Comparison of ENCODE assay signal across 39 cellular contexts in the genomic region with DNA sequence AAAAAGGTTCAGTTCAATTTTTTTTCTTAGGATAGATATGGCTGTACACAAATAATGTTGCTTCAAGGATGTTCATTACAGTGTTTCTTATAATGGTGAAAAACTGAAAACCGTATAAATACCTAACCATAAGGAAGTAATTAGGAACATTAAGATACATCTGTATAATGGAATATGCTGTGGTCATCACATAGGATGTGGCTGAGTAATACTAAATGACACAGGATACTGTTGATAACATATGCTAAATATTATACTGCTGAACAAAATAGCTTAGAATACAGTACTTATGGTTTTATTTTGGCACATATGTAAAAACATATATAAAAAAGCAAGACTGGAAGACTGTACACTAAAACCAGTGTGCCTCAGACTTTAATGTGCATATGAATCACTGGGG. TPM values are rescaled to one million over a fixed set of nuclear protein-coding genes. Genes with fewer than 3 reads are reported as not detected.
"Had no signal": no experiment of that assay in that cellular context is flagged by ENCODE, and none has a peak within 500 bp of the region (broad histone marks: within the 10 kb centered on the region; RNA-seq: fewer than 3 reads in every experiment).

No MANE protein-coding gene starts in this region.

- H3K36me3 ChIP-seq: ascending aorta, cardiac muscle cell had no signal

- DNase-seq: activated B cell treated with CpG ODN at 0.5 μM for 24 hours; activated CD4-positive, alpha-beta T cell treated with anti-CD3 and anti-CD28 coated beads for 4 hours; activated CD4-positive, alpha-beta T cell treated with anti-CD3 and anti-CD28 coated beads, Interleukin-2, amount 10 ng/mL, durations not matched to agents 24 days and 14 days; activated CD4-positive, alpha-beta T cell treated with anti-CD3 and anti-CD28 coated beads, Interleukin-2, amount 50 U/mL, for 1 hour; activated CD4-positive, alpha-beta T cell treated with anti-CD3 and anti-CD28 coated beads, Interleukin-2, amount 50 U/mL, for 4 hours; activated CD4-positive, CD25-positive, alpha-beta regulatory T cell treated with anti-CD3 and anti-CD28 coated beads, Interleukin-2, amount 50 U/mL, for 72 hours; activated CD8-positive, alpha-beta memory T cell treated with anti-CD3 and anti-CD28 coated beads, Interleukin-2, amount 50 U/mL, for 4 hours; activated effector memory CD4-positive, alpha-beta T cell treated with Interleukin-2 at 50 U/mL for 16 hours; activated gamma-delta T cell; activated naive CD4-positive, alpha-beta T cell treated with Interleukin-2 at 50 U/mL for 16 hours; activated naive CD8-positive, alpha-beta T cell treated with anti-CD3 and anti-CD28 coated beads, Interleukin-2, amount 10 ng/mL, durations not matched to agents 7 days and 5 days; activated naive CD8-positive, alpha-beta T cell treated with anti-CD3 and anti-CD28 coated beads, Interleukin-2, amount 50 U/mL, for 24 hours; activated T-cell treated with anti-CD3 and anti-CD28 coated beads for 4 hours; activated T-cell treated with anti-CD3 and anti-CD28 coated beads, Interleukin-2, amount 50 U/mL, for 1 hour; activated T-cell treated with anti-CD3 and anti-CD28 coated beads, Interleukin-2, amount 50 U/mL, for 4 hours; amygdala; anterior cingulate cortex; caudate nucleus; cerebellar nuclear complex; T-cell; T-helper 17 cell; T-helper 9 cell had no signal

- H3K27ac ChIP-seq: ascending aorta, cardiac muscle cell, VCaP had no signal

- H3K4me1 Mint-ChIP-seq: activated B cell treated with CpG ODN at 0.5 μM for 24 hours; activated CD4-positive, alpha-beta T cell treated with anti-CD3 and anti-CD28 coated beads, Interleukin-2, amount 10 ng/mL, durations not matched to agents 24 days and 14 days; activated naive CD4-positive, alpha-beta T cell treated with anti-CD3 and anti-CD28 coated beads, Interleukin-2, amount 10 ng/mL, durations not matched to agents 7 days and 5 days; activated naive CD4-positive, alpha-beta T cell treated with anti-CD3 and anti-CD28 coated beads, Interleukin-2, amount 50 U/mL, for 24 hours; activated naive CD8-positive, alpha-beta T cell treated with anti-CD3 and anti-CD28 coated beads, Interleukin-2, amount 10 ng/mL, durations not matched to agents 7 days and 5 days; activated naive CD8-positive, alpha-beta T cell treated with anti-CD3 and anti-CD28 coated beads, Interleukin-2, amount 50 U/mL, for 24 hours; brain; central memory CD8-positive, alpha-beta T cell; T-cell; T-helper 17 cell had no signal

- H3K4me3 ChIP-seq: ascending aorta, cardiac muscle cell had no signal

- H3K27me3 Mint-ChIP-seq: activated B cell treated with CpG ODN at 0.5 μM for 24 hours; activated CD4-positive, alpha-beta memory T cell treated with anti-CD3 and anti-CD28 coated beads for 36 hours; activated CD4-positive, alpha-beta T cell treated with anti-CD3 and anti-CD28 coated beads, Interleukin-2, amount 10 ng/mL, durations not matched to agents 24 days and 14 days; activated naive CD4-positive, alpha-beta T cell treated with anti-CD3 and anti-CD28 coated beads, Interleukin-2, amount 10 ng/mL, durations not matched to agents 7 days and 5 days; activated naive CD4-positive, alpha-beta T cell treated with anti-CD3 and anti-CD28 coated beads, Interleukin-2, amount 50 U/mL, for 24 hours; activated naive CD8-positive, alpha-beta T cell; activated naive CD8-positive, alpha-beta T cell treated with anti-CD3 and anti-CD28 coated beads, Interleukin-2, amount 50 U/mL, for 24 hours; brain; central memory CD8-positive, alpha-beta T cell; T-cell had no signal

- H3K36me3 Mint-ChIP-seq: activated CD4-positive, alpha-beta memory T cell treated with anti-CD3 and anti-CD28 coated beads for 36 hours; activated naive CD4-positive, alpha-beta T cell treated with anti-CD3 and anti-CD28 coated beads, Interleukin-2, amount 10 ng/mL, durations not matched to agents 7 days and 5 days; activated naive CD4-positive, alpha-beta T cell treated with anti-CD3 and anti-CD28 coated beads, Interleukin-2, amount 50 U/mL, for 24 hours; activated naive CD8-positive, alpha-beta T cell treated with anti-CD3 and anti-CD28 coated beads, Interleukin-2, amount 10 ng/mL, durations not matched to agents 7 days and 5 days had no signal

- H3K4me3 Mint-ChIP-seq: activated B cell treated with CpG ODN at 0.5 μM for 24 hours; activated CD4-positive, alpha-beta memory T cell treated with anti-CD3 and anti-CD28 coated beads for 36 hours; activated CD4-positive, alpha-beta T cell treated with anti-CD3 and anti-CD28 coated beads, Interleukin-2, amount 10 ng/mL, durations not matched to agents 24 days and 14 days; activated naive CD4-positive, alpha-beta T cell treated with anti-CD3 and anti-CD28 coated beads, Interleukin-2, amount 10 ng/mL, durations not matched to agents 7 days and 5 days; activated naive CD4-positive, alpha-beta T cell treated with anti-CD3 and anti-CD28 coated beads, Interleukin-2, amount 50 U/mL, for 24 hours; activated naive CD8-positive, alpha-beta T cell; activated naive CD8-positive, alpha-beta T cell treated with anti-CD3 and anti-CD28 coated beads, Interleukin-2, amount 10 ng/mL, durations not matched to agents 7 days and 5 days; activated naive CD8-positive, alpha-beta T cell treated with anti-CD3 and anti-CD28 coated beads, Interleukin-2, amount 50 U/mL, for 24 hours; activated T-cell treated with anti-CD3 and anti-CD28 coated beads, Interleukin-2, amount 50 U/mL, for 4 hours; activated T-cell treated with anti-CD3 and anti-CD28 coated beads, Interleukin-2, amount 50 U/mL, for 72 hours; brain; central memory CD8-positive, alpha-beta T cell; T-cell; T-helper 17 cell had no signal

- H3K27ac Mint-ChIP-seq: activated B cell treated with CpG ODN at 0.5 μM for 24 hours; activated CD4-positive, alpha-beta memory T cell treated with anti-CD3 and anti-CD28 coated beads for 36 hours; activated CD4-positive, alpha-beta T cell treated with anti-CD3 and anti-CD28 coated beads, Interleukin-2, amount 10 ng/mL, durations not matched to agents 24 days and 14 days; activated naive CD4-positive, alpha-beta T cell treated with anti-CD3 and anti-CD28 coated beads, Interleukin-2, amount 10 ng/mL, durations not matched to agents 7 days and 5 days; activated naive CD4-positive, alpha-beta T cell treated with anti-CD3 and anti-CD28 coated beads, Interleukin-2, amount 50 U/mL, for 24 hours; activated naive CD8-positive, alpha-beta T cell; activated naive CD8-positive, alpha-beta T cell treated with anti-CD3 and anti-CD28 coated beads, Interleukin-2, amount 10 ng/mL, durations not matched to agents 7 days and 5 days; activated naive CD8-positive, alpha-beta T cell treated with anti-CD3 and anti-CD28 coated beads, Interleukin-2, amount 50 U/mL, for 24 hours; activated T-cell treated with anti-CD3 and anti-CD28 coated beads, Interleukin-2, amount 50 U/mL, for 72 hours; activated T-helper 2 cell treated with anti-CD3 and anti-CD28 coated beads, Interferon-gamma antibody, Interleukin-2, Interleukin-4, amounts not matched to agents 10 μg/mL and 5 μg/mL and 100 μg/mL, durations not matched to agents 14 hours and 24 hours and 36 hours; brain; T-cell; T-helper 17 cell had no signal

- H3K9me3 Mint-ChIP-seq: activated CD4-positive, alpha-beta memory T cell treated with anti-CD3 and anti-CD28 coated beads for 36 hours; activated CD4-positive, alpha-beta T cell treated with anti-CD3 and anti-CD28 coated beads, Interleukin-2, amount 10 ng/mL, durations not matched to agents 24 days and 14 days; activated naive CD4-positive, alpha-beta T cell treated with anti-CD3 and anti-CD28 coated beads, Interleukin-2, amount 50 U/mL, for 24 hours; activated naive CD8-positive, alpha-beta T cell treated with anti-CD3 and anti-CD28 coated beads, Interleukin-2, amount 10 ng/mL, durations not matched to agents 7 days and 5 days; activated naive CD8-positive, alpha-beta T cell treated with anti-CD3 and anti-CD28 coated beads, Interleukin-2, amount 50 U/mL, for 24 hours; activated T-cell treated with anti-CD3 and anti-CD28 coated beads, Interleukin-2, amount 50 U/mL, for 4 hours; activated T-cell treated with anti-CD3 and anti-CD28 coated beads, Interleukin-2, amount 50 U/mL, for 72 hours; activated T-helper 2 cell treated with anti-CD3 and anti-CD28 coated beads, Interferon-gamma antibody, Interleukin-2, Interleukin-4, amounts not matched to agents 10 μg/mL and 5 μg/mL and 100 μg/mL, durations not matched to agents 14 hours and 24 hours and 36 hours; central memory CD8-positive, alpha-beta T cell had no signal

- ATAC-seq: activated naive CD8-positive, alpha-beta T cell treated with anti-CD3 and anti-CD28 coated beads, Interleukin-2, amount 50 U/mL, for 24 hours; activated T-cell treated with anti-CD3 and anti-CD28 coated beads, Interleukin-2, amount 50 U/mL, for 4 hours; activated T-cell treated with anti-CD3 and anti-CD28 coated beads, Interleukin-2, amount 50 U/mL, for 72 hours; T-cell; T-helper 17 cell had no signal

- H3K27me3 ChIP-seq: ascending aorta, cardiac muscle cell had no signal

- H3K4me1 ChIP-seq: ascending aorta had no signal

RNA-seq across cellular contexts. Expression of gene BPIFC, which starts 54.1 kb away (rescaled TPM):
- total RNA-seq: activated B cell treated with CpG ODN at 0.5 μM for 24 hours; activated CD4-positive, alpha-beta memory T cell treated with anti-CD3 and anti-CD28 coated beads for 36 hours; activated CD4-positive, alpha-beta T cell treated with anti-CD3 and anti-CD28 coated beads, Interleukin-2, amount 10 ng/mL, durations not matched to agents 24 days and 14 days; activated CD8-positive, alpha-beta memory T cell treated with anti-CD3 and anti-CD28 coated beads for 36 hours; activated naive CD8-positive, alpha-beta T cell treated with anti-CD3 and anti-CD28 coated beads, Interleukin-2, amount 10 ng/mL, durations not matched to agents 7 days and 5 days; activated T-cell treated with anti-CD3 and anti-CD28 coated beads, Interleukin-2, amount 50 U/mL, for 4 hours; activated T-cell treated with anti-CD3 and anti-CD28 coated beads, Interleukin-2, amount 50 U/mL, for 72 hours; activated T-helper 2 cell treated with anti-CD3 and anti-CD28 coated beads, Interferon-gamma antibody, Interleukin-2, Interleukin-4, amounts not matched to agents 10 μg/mL and 5 μg/mL and 100 μg/mL, durations not matched to agents 14 hours and 24 hours and 36 hours; ascending aorta; bronchial epithelial cell; cardiac muscle cell; chondrocyte; T-cell; T-helper 1 cell treated with Interleukin-12 subunit alpha and Interleukin-12 subunit beta and Interleukin-4 antibody, amounts not matched to agents 30 ng/mL and 1 ng/mL, for 36 hours; T-helper 17 cell; T-helper 2 cell treated with Interferon-gamma antibody and Interleukin-4, amounts not matched to agents 100 ng/mL and 5 ng/mL, for 36 hours had no signal
- polyA plus RNA-seq: adipose tissue, cardiac muscle cell had no signal
